In the genomic region with DNA sequence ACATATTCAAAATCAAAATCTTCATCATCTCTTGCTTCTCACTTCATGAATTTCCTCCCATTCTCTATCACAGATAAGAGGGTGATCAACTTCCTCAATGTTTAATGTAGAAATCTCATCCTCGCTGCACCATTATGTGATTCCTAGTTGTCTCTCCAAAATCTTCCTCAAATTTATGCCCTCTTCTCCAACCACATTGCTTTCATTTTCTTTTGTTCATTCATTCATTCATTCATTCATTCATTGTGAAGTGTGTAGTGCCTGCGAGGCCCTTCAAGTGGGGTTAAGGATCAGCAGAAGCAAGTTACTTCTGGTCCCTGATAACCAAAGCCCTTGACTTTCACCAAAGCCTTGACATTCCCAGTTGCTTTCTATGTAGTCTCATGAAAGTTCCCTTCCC, we compare ENCODE assay signal across 27 cellular contexts.
"Had no signal": no experiment of that assay in that cellular context is flagged by ENCODE, and none has a peak within 500 bp of the region (broad histone marks: within the 10 kb centered on the region; RNA-seq: fewer than 3 reads in every experiment).

No MANE protein-coding gene starts in this region.

- H3K36me3 Mint-ChIP-seq: stimulated activated effector memory CD8-positive, alpha-beta T cell treated with anti-CD3 and anti-CD28 coated beads, Interleukin-12 subunit alpha, Interleukin-12 subunit beta, amount 100 ng/mL, for 72 hours; type B pancreatic cell had no signal

- H3K27me3 ChIP-seq: stomach, suprapubic skin, testis, thyroid gland, tibial artery, tibial nerve, transverse colon, upper lobe of left lung, upper lobe of right lung, uterus, vagina had no signal

- H3K4me1 ChIP-seq: thyroid gland, tibial artery, transverse colon, upper lobe of right lung, uterus, vagina had no signal

- H3K9me3 Mint-ChIP-seq: type B pancreatic cell had no signal

- FAIRE-seq: urothelium cell line had no signal

- H3K4me3 ChIP-seq: stomach, suprapubic skin, testis, thoracic aorta, thyroid gland, tibial artery, tibial nerve, transverse colon, upper lobe of left lung, upper lobe of right lung, uterus, vagina had no signal

- DNase-seq: stimulated activated CD4-positive, alpha-beta T cell treated with anti-CD3 and anti-CD28 coated beads, Interleukin-2, amount 100 ng/mL, for 48 hours; stimulated activated CD4-positive, alpha-beta T cell treated with anti-CD3 and anti-CD28 coated beads, Interleukin-4, amount 100 ng/mL, for 1 hour; stimulated activated CD4-positive, alpha-beta T cell treated with anti-CD3 and anti-CD28 coated beads, Interleukin-4, amount 100 ng/mL, for 4 hours; stimulated activated CD8-positive, alpha-beta memory T cell treated with anti-CD3 and anti-CD28 coated beads, Interleukin-4, amount 100 ng/mL, for 48 hours; stimulated activated naive CD4-positive, alpha-beta T cell; stimulated activated naive CD4-positive, alpha-beta T cell treated with Interleukin-2 at 50 U/mL for 16 hours; stomach; substantia nigra; testis; thyroid gland; tibial artery; transverse colon; trophoblast cell; upper lobe of left lung; upper lobe of right lung; uterus had no signal

- H3K4me3 Mint-ChIP-seq: stimulated activated effector memory CD8-positive, alpha-beta T cell treated with anti-CD3 and anti-CD28 coated beads, Interleukin-12 subunit alpha, Interleukin-12 subunit beta, amount 100 ng/mL, for 72 hours; stimulated activated memory B cell treated with anti-CD40 and anti-IgM and Interleukin-4, amounts not matched to agents 10 μg/mL and 1 μg/mL and 100 μg/mL, for 72 hours; stimulated activated naive B cell treated with anti-CD40 and anti-IgM and Interleukin-4, amounts not matched to agents 10 μg/mL and 1 μg/mL and 100 μg/mL, for 72 hours; stimulated activated naive CD8-positive, alpha-beta T cell treated with anti-CD3 and anti-CD28 coated beads, Interleukin-15, amount 100 ng/mL, for 72 hours; stimulated activated naive CD8-positive, alpha-beta T cell treated with anti-CD3 and anti-CD28 coated beads, Interleukin-15, Interleukin-2, amounts not matched to agents 100 ng/mL and 50 ng/mL, for 24 hours; type B pancreatic cell had no signal

- H3K36me3 ChIP-seq: stomach, suprapubic skin, thoracic aorta, thyroid gland, tibial artery, tibial nerve, transverse colon, upper lobe of left lung, upper lobe of right lung, uterus, vagina had no signal

- ATAC-seq: stimulated activated effector memory CD8-positive, alpha-beta T cell treated with anti-CD3 and anti-CD28 coated beads, Interleukin-12 subunit alpha, Interleukin-12 subunit beta, amount 100 ng/mL, for 72 hours; stimulated activated memory B cell treated with anti-CD40 and anti-IgM and Interleukin-4, amounts not matched to agents 10 μg/mL and 1 μg/mL and 100 μg/mL, for 72 hours; stimulated activated naive B cell treated with anti-CD40 and anti-IgM and Interleukin-4, amounts not matched to agents 10 μg/mL and 1 μg/mL and 100 μg/mL, for 72 hours; upper lobe of right lung had no signal

- H3K27ac ChIP-seq: stomach, suprapubic skin, testis, thoracic aorta, thyroid gland, tibial artery, transverse colon, upper lobe of left lung, upper lobe of right lung, uterus, vagina had no signal

- H3K27ac Mint-ChIP-seq: stimulated activated memory B cell treated with anti-CD40 and anti-IgM and Interleukin-4, amounts not matched to agents 10 μg/mL and 1 μg/mL and 100 μg/mL, for 72 hours; stimulated activated naive CD8-positive, alpha-beta T cell treated with anti-CD3 and anti-CD28 coated beads, Interleukin-15, amount 100 ng/mL, for 72 hours; stimulated activated naive CD8-positive, alpha-beta T cell treated with anti-CD3 and anti-CD28 coated beads, Interleukin-15, Interleukin-2, amounts not matched to agents 100 ng/mL and 50 ng/mL, for 24 hours; type B pancreatic cell had no signal

- H3K27me3 Mint-ChIP-seq: stimulated activated memory B cell treated with anti-CD40 and anti-IgM and Interleukin-4, amounts not matched to agents 10 μg/mL and 1 μg/mL and 100 μg/mL, for 72 hours; stimulated activated naive CD8-positive, alpha-beta T cell treated with anti-CD3 and anti-CD28 coated beads, Interleukin-15, amount 100 ng/mL, for 72 hours; stimulated activated naive CD8-positive, alpha-beta T cell treated with anti-CD3 and anti-CD28 coated beads, Interleukin-15, Interleukin-2, amounts not matched to agents 100 ng/mL and 50 ng/mL, for 24 hours; type B pancreatic cell had no signal

- H3K9me3 ChIP-seq: stomach, suprapubic skin, testis, thoracic aorta, thyroid gland, tibial artery, transverse colon, upper lobe of left lung, upper lobe of right lung, uterus, vagina had no signal
